ENCODE assay signal across 31 cellular contexts in the genomic region with DNA sequence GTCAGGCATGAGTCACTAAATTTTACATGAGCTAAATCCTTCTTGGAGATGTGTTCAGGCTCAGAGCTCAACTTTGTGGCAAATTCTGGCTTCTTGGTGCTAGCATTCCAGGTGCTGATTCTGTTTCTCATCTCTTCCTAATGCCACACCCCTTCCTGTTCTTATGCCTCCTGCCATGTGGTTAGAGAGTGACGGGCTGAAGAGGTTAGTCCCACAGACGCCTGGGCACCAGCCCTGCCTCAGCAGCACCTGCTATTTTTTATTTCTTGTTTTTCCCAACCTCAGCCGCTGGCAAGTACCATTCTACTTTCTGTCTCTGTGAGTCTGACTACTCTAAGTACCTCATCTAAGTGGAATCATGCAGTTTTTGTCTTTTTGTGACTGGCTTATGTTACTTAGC.
DNase-seq lines count a peak whose midpoint lies in the region; ATAC-seq and TF ChIP-seq lines count a peak whose summit lies in the region.
"Had no signal": no experiment of that assay in that cellular context is flagged by ENCODE, and none has a peak within 500 bp of the region (broad histone marks: within the 10 kb centered on the region; RNA-seq: fewer than 3 reads in every experiment).

No MANE protein-coding gene starts in this region.

- no peak overlapping the region for H3K27ac ChIP-seq in BLaER1 treated with 17β-estradiol and CSF1 and Interleukin-3, amounts not matched to agents 10 nM and 100 nM
- peak overlapping the region; percentile 12 for H3K27ac ChIP-seq in KOPT-K1 (ENCODE audit: low read depth, low read length, poor library complexity, severe bottlenecking)
- H3K27ac ChIP-seq: gastrocnemius medialis, hepatocyte, psoas muscle, tibial artery, vagina had no signal

- DNase-seq in NCI-H2107 (lab: John Stamatoyannopoulos, UW) (peak; percentile 53), epithelial cell of esophagus (ENCODE audit: low read depth) (peak; percentile 22), RKO (ENCODE audit: low spot score) (no peak), AML-193 (lab: John Stamatoyannopoulos, UW) (no peak)
- DNase-seq: activated CD4-positive, alpha-beta T cell treated with anti-CD3 and anti-CD28 coated beads for 48 hours; activated CD8-positive, alpha-beta memory T cell treated with anti-CD3 and anti-CD28 coated beads for 24 hours; activated effector memory CD4-positive, alpha-beta T cell treated with Interleukin-2 at 50 U/mL for 16 hours; amygdala; Caco-2; DMS79; gastrocnemius medialis; GF-D8; H9; Kasumi-1; kidney glomerular epithelial cell; natural killer cell; NCI-H2081 treated with DMSO at 0.1 percent for 48 hours; NCI-H510A; nucleus accumbens; PC-3; psoas muscle; Right ventricle myocardium superior; stimulated activated CD4-positive, alpha-beta T cell treated with anti-CD3 and anti-CD28 coated beads, Interleukin-4, amount 100 ng/mL, for 1 hour; tibial artery had no signal

- no peaks in the 10 kb centered on the region for H3K36me3 ChIP-seq in BLaER1 treated with 17β-estradiol and CSF1 and Interleukin-3, amounts not matched to agents 10 nM and 100 nM
- no peaks in the 10 kb centered on the region for H3K36me3 ChIP-seq in KOPT-K1 (ENCODE audit: insufficient read depth, low read length)
- H3K36me3 ChIP-seq: gastrocnemius medialis, tibial artery, vagina had no signal

- H3K9ac ChIP-seq in BLaER1 treated with 17β-estradiol and CSF1 and Interleukin-3, amounts not matched to agents 10 nM and 100 nM = no peak overlapping the region

- ATAC-seq in HG03135 (IDR thresholded peaks at IDR 0.05; ENCODE audit: unreplicated experiment) = no peak
- ATAC-seq: activated naive CD4-positive, alpha-beta T cell treated with anti-CD3 and anti-CD28 coated beads, Interleukin-2, amount 50 U/mL, for 72 hours; gastrocnemius medialis; natural killer cell; PC-3; psoas muscle had no signal

- H3K4me1 ChIP-seq in BLaER1 treated with 17β-estradiol and CSF1 and Interleukin-3, amounts not matched to agents 10 nM and 100 nM = peaks cover 6 to 21% (median 13%) of the 10 kb centered on the region in 10 experiments; a peak in 18 of 20 replicates
- H3K4me1 ChIP-seq: gastrocnemius medialis, psoas muscle, tibial artery, vagina had no signal

- no peaks in the 10 kb centered on the region for H3K27me3 ChIP-seq in BLaER1 treated with 17β-estradiol and CSF1 and Interleukin-3, amounts not matched to agents 10 nM and 100 nM
- H3K27me3 ChIP-seq: gastrocnemius medialis, hepatocyte, tibial artery, vagina had no signal

- peak overlapping the region in 8 of 11 experiments; percentile 22 to 44 (median 31); a peak in 11 of 22 replicates for H3K4me2 ChIP-seq in BLaER1 treated with 17β-estradiol and CSF1 and Interleukin-3, amounts not matched to agents 10 nM and 100 nM
- H3K4me2 ChIP-seq: hepatocyte had no signal

- H4K20me1 ChIP-seq in BLaER1 treated with 17β-estradiol and CSF1 and Interleukin-3, amounts not matched to agents 10 nM and 100 nM = no peaks in the 10 kb centered on the region

- H3K4me3 ChIP-seq in BLaER1 treated with 17β-estradiol and CSF1 and Interleukin-3, amounts not matched to agents 10 nM and 100 nM = no peak overlapping the region
- no peak overlapping the region for H3K4me3 ChIP-seq in epithelial cell of esophagus (ENCODE audit: low read length)
- H3K4me3 ChIP-seq: gastrocnemius medialis, hepatocyte, lung, psoas muscle, tibial artery, vagina had no signal

- H3K9me3 ChIP-seq in BLaER1 treated with 17β-estradiol and CSF1 and Interleukin-3, amounts not matched to agents 10 nM and 100 nM (replicated peaks in 1 of 11) = peaks cover 12 to 21% (median 18%) of the 10 kb centered on the region in 11 experiments; a peak in 21 of 22 replicates
- H3K9me3 ChIP-seq in KOPT-K1 (ENCODE audit: insufficient read depth, low read length, poor library complexity, severe bottlenecking) = no peaks in the 10 kb centered on the region
- H3K9me3 ChIP-seq: Caco-2, gastrocnemius medialis, psoas muscle, tibial artery, vagina had no signal

- TF ChIP-seq CTCF in epithelial cell of esophagus (IDR thresholded peaks at IDR 0.05; ENCODE audit: insufficient read depth, low read depth, low read length, missing control alignments) = no peak

Comparison
In these comparisons a context has a peak if more than half of its experiments do, and no peak if none do; other contexts are left out.
1. DNase-seq: peak in NCI-H2107 (single experiment) and epithelial cell of esophagus (single experiment); none in RKO (single experiment) and AML-193 (0 of 2).